ENCODE assay signal across 20 cellular contexts in genomic region chr12:7835116-7835515, GRCh38. TPM values are rescaled to one million over a fixed set of nuclear protein-coding genes. Genes with fewer than 3 reads are reported as not detected.
"Had no signal": no experiment of that assay in that cellular context is flagged by ENCODE, and none has a peak within 500 bp of the region (broad histone marks: within the 10 kb centered on the region; RNA-seq: fewer than 3 reads in every experiment).

No MANE protein-coding gene starts in this region.

- DNase-seq: effector memory CD4-positive, alpha-beta T cell; esophagus squamous epithelium; foreskin keratinocyte; immature natural killer cell; left cardiac atrium; left ventricle myocardium inferior; lower lobe of right lung; naive B cell; sigmoid colon; stimulated activated CD4-positive, alpha-beta T cell treated with anti-CD3 and anti-CD28 coated beads, Interleukin-2, amount 100 ng/mL, for 48 hours; stimulated activated naive CD4-positive, alpha-beta T cell treated with Interleukin-2 at 50 U/mL for 16 hours; uterus had no signal

- H3K9me3 ChIP-seq: esophagus squamous epithelium, left ventricle myocardium inferior, lower lobe of right lung, sigmoid colon, upper lobe of left lung, uterus had no signal

- H3K4me1 ChIP-seq: esophagus squamous epithelium, foreskin keratinocyte, left ventricle myocardium inferior, lower lobe of right lung, sigmoid colon, upper lobe of left lung, uterus had no signal

- H3K4me1 Mint-ChIP-seq: immature natural killer cell, memory B cell had no signal

- H3K36me3 ChIP-seq: esophagus squamous epithelium, left ventricle myocardium inferior, lower lobe of right lung, sigmoid colon, upper lobe of left lung, uterus had no signal

- H3K27me3 ChIP-seq: esophagus squamous epithelium, foreskin keratinocyte, sigmoid colon, upper lobe of left lung, uterus had no signal

- H3K27ac Mint-ChIP-seq: immature natural killer cell, memory B cell, nephron had no signal

- H3K4me3 Mint-ChIP-seq: immature natural killer cell, memory B cell, naive B cell, nephron had no signal

- ATAC-seq: foreskin keratinocyte, left cardiac atrium had no signal

- H3K27ac ChIP-seq: esophagus squamous epithelium, foreskin keratinocyte, left ventricle myocardium inferior, lower lobe of right lung, sigmoid colon, skin epidermis, upper lobe of left lung, uterus had no signal

- H3K36me3 Mint-ChIP-seq: immature natural killer cell, memory B cell, naive B cell had no signal

- H3K9me3 Mint-ChIP-seq: immature natural killer cell, memory B cell, naive B cell, nephron had no signal

- H3K27me3 Mint-ChIP-seq: naive B cell had no signal

- H3K4me3 ChIP-seq: esophagus squamous epithelium, left ventricle myocardium inferior, lower lobe of right lung, sigmoid colon, skin epidermis, upper lobe of left lung, uterus had no signal

- FAIRE-seq: keratinocyte had no signal

RNA-seq across cellular contexts. Expression of gene SLC2A14, which starts 37.6 kb away (rescaled TPM):
- total RNA-seq: epithelial cell of proximal tubule, esophagus squamous epithelium, left ventricle myocardium inferior, lower lobe of right lung, pulmonary artery endothelial cell had no signal
- polyA plus RNA-seq: immature natural killer cell had no signal

RNA-seq across cellular contexts. Expression of gene NANOG, which starts 45.9 kb away (rescaled TPM):
- total RNA-seq: epithelial cell of proximal tubule, left cardiac atrium, left ventricle myocardium inferior, lower lobe of right lung, osteoblast, pulmonary artery endothelial cell had no signal
- polyA plus RNA-seq: foreskin keratinocyte, immature natural killer cell, sigmoid colon had no signal
